18 cellular contexts compared by ENCODE assay signal in the genomic region with DNA sequence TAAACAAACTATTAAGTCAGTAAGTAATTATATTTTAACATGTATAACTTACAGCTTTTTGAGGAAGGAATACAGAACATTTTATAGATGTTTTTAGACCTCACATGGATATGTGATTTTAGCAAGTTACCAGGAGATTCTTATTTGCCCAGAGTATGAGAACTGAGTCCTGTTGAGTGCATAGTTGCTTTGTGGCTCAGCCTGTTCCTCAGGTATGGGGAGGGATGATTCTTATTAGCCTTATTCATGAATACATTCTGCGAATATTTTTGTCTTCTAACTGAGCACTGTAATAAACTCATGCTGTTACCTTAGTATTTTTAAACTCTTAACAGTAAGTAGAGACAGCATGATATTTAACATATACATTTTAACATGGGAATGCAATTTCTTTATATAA.
"Had no signal": no experiment of that assay in that cellular context is flagged by ENCODE, and none has a peak within 500 bp of the region (broad histone marks: within the 10 kb centered on the region; RNA-seq: fewer than 3 reads in every experiment).

No MANE protein-coding gene starts in this region.

- H3K4me3 Mint-ChIP-seq: naive thymus-derived CD8-positive, alpha-beta T cell; neural crest cell; stimulated activated memory B cell treated with anti-CD40 and anti-IgM and Interleukin-4, amounts not matched to agents 10 μg/mL and 1 μg/mL and 100 μg/mL, for 72 hours; stimulated activated naive CD8-positive, alpha-beta T cell treated with anti-CD3 and anti-CD28 coated beads, Interleukin-15, Interleukin-2, amounts not matched to agents 100 ng/mL and 50 ng/mL, for 24 hours had no signal

- H3K27ac Mint-ChIP-seq: naive thymus-derived CD8-positive, alpha-beta T cell; stimulated activated memory B cell treated with anti-CD40 and anti-IgM and Interleukin-4, amounts not matched to agents 10 μg/mL and 1 μg/mL and 100 μg/mL, for 72 hours; stimulated activated naive CD8-positive, alpha-beta T cell treated with anti-CD3 and anti-CD28 coated beads, Interleukin-15, Interleukin-2, amounts not matched to agents 100 ng/mL and 50 ng/mL, for 24 hours had no signal

- H3K4me1 ChIP-seq: esophagus muscularis mucosa, heart right ventricle, right atrium auricular region, tibial artery had no signal

- H3K4me1 Mint-ChIP-seq: neural crest cell had no signal

- DNase-seq: dorsolateral prefrontal cortex; effector CD8-positive, alpha-beta T cell; gastrocnemius medialis; heart right ventricle; hypothalamus; kidney glomerular epithelial cell; mucosa of descending colon; naive thymus-derived CD8-positive, alpha-beta T cell; nucleus accumbens; ovary; stimulated activated CD4-positive, alpha-beta T cell treated with anti-CD3 and anti-CD28 coated beads, Interleukin-4, amount 100 ng/mL, for 24 hours; tibial artery had no signal

- H3K9me3 ChIP-seq: esophagus muscularis mucosa, gastrocnemius medialis, heart right ventricle, mucosa of descending colon, ovary, right atrium auricular region, tibial artery had no signal

- H3K27me3 ChIP-seq: dorsolateral prefrontal cortex, esophagus muscularis mucosa, gastrocnemius medialis, heart right ventricle, ovary, right atrium auricular region, tibial artery had no signal

- H3K4me3 ChIP-seq: coronary artery, dorsolateral prefrontal cortex, esophagus muscularis mucosa, gastrocnemius medialis, heart right ventricle, mucosa of descending colon, ovary, right atrium auricular region, tibial artery had no signal

- H3K9me3 Mint-ChIP-seq: naive thymus-derived CD8-positive, alpha-beta T cell; neural crest cell; stimulated activated memory B cell treated with anti-CD40 and anti-IgM and Interleukin-4, amounts not matched to agents 10 μg/mL and 1 μg/mL and 100 μg/mL, for 72 hours; stimulated activated naive CD8-positive, alpha-beta T cell treated with anti-CD3 and anti-CD28 coated beads, Interleukin-15, Interleukin-2, amounts not matched to agents 100 ng/mL and 50 ng/mL, for 24 hours had no signal

- H3K36me3 ChIP-seq: ovary had no signal

- ATAC-seq: gastrocnemius medialis; heart right ventricle; mucosa of descending colon; naive thymus-derived CD8-positive, alpha-beta T cell; stimulated activated memory B cell treated with anti-CD40 and anti-IgM and Interleukin-4, amounts not matched to agents 10 μg/mL and 1 μg/mL and 100 μg/mL, for 72 hours had no signal

- H3K27me3 Mint-ChIP-seq: naive thymus-derived CD8-positive, alpha-beta T cell; stimulated activated memory B cell treated with anti-CD40 and anti-IgM and Interleukin-4, amounts not matched to agents 10 μg/mL and 1 μg/mL and 100 μg/mL, for 72 hours; stimulated activated naive CD8-positive, alpha-beta T cell treated with anti-CD3 and anti-CD28 coated beads, Interleukin-15, Interleukin-2, amounts not matched to agents 100 ng/mL and 50 ng/mL, for 24 hours had no signal

- H3K27ac ChIP-seq: coronary artery, dorsolateral prefrontal cortex, esophagus muscularis mucosa, gastrocnemius medialis, heart right ventricle, ovary, right atrium auricular region, tibial artery had no signal
